Comparison of ENCODE assay signal across 20 cellular contexts in the genomic region with DNA sequence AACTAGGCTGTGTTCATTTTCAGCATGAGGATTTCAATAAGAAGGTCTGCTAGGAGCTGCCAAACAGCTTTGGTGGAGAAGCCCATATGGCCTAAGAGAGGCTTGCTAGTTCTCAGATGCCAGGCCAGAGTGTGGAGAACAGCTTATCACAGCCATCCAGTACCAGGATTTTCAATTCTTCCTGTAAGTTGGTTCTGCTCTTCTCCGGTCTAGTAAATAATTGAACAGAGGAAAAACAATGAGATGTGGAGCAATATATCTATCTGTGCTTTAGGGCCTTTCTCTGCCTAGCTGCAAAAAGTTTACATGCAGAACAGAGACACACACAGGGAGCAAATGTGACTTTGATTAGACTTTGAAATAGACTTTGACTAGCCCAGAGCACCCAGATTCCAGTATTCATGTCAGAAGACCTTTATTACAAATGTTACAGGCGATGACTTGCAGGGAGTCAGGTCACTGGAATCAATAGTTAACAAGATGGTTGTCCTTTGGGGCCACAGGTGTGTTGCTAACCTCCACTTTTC. TPM values are rescaled to one million over a fixed set of nuclear protein-coding genes. Genes with fewer than 3 reads are reported as not detected.
DNase-seq lines count a peak whose midpoint lies in the region; ATAC-seq and TF ChIP-seq lines count a peak whose summit lies in the region.
"Had no signal": no experiment of that assay in that cellular context is flagged by ENCODE, and none has a peak within 500 bp of the region (broad histone marks: within the 10 kb centered on the region; RNA-seq: fewer than 3 reads in every experiment).

No MANE protein-coding gene starts in this region.

- intact Hi-C loops in heart right ventricle (cut with DNase I) = loop anchor here in 2 of 10 donors (5.0 to 10.0 kb wide), 2 partner anchors 46 to 59 kb away; no protein-coding TSS in a partner anchor
- intact Hi-C loops in right lobe of liver (cut with DNase I) = no loop called here
- intact Hi-C loops in A673 (cut with micrococcal nuclease; ENCODE audit: unreplicated experiment) = no loop called here

- H3K27me3 ChIP-seq in WERI-Rb-1 (ENCODE audit: insufficient read depth, low read depth, severe bottlenecking) (no peaks in the 10 kb centered on the region), heart right ventricle (no peaks in the 10 kb centered on the region), right lobe of liver (no peaks in the 10 kb centered on the region), subcutaneous abdominal adipose tissue (ENCODE audit: control insufficient read depth in 5 of 5, insufficient read depth in 4 of 5, low read length in 5 of 5) (no peaks in the 10 kb centered on the region), A673 (replicated peaks; ENCODE audit: insufficient read depth, low read depth, low read length, poor library complexity) (no peaks in the 10 kb centered on the region)
- H3K27me3 ChIP-seq: neutrophil had no signal

- peak; percentile 69 for TF ChIP-seq POLR2A in right lobe of liver (IDR thresholded peaks at IDR 0.05)

- DNase-seq in WERI-Rb-1 (peak; percentile 69), heart right ventricle (no peak), right lobe of liver (peak in 1 of 3 donors; percentile 58), A673 (ENCODE audit: low spot score) (no peak), AML-193 (lab: John Stamatoyannopoulos, UW) (no peak), retina (no peak)
- DNase-seq: activated CD4-positive, alpha-beta T cell treated with anti-CD3 and anti-CD28 coated beads, Interleukin-2, amount 10 ng/mL, durations not matched to agents 24 days and 14 days; activated naive CD4-positive, alpha-beta T cell; activated T-cell treated with anti-CD3 and anti-CD28 coated beads, Interleukin-2, amount 50 U/mL, for 48 hours; EL; glutamatergic neuron; kidney glomerular epithelial cell; NCI-H1436; PC-9; SHP77 treated with DMSO at 0.1 percent for 48 hours; stimulated activated CD4-positive, alpha-beta T cell treated with anti-CD3 and anti-CD28 coated beads, Interleukin-1b, Interleukin-23, amount 100 ng/mL, for 48 hours; trophoblast cell had no signal

- CTCF ChIA-PET in A673 (lab: Charles Lee) = no interaction called here

- BruUV-seq in A673 (replicated peaks; lab: Mats Ljungman, UMichigan) = no TSS peak

- POLR2A ChIA-PET in A673 (lab: Charles Lee; ENCODE audit: low non-redundant PET) = no interaction called here

- H3K36me3 ChIP-seq in WERI-Rb-1 = peaks cover 13% of the 10 kb centered on the region
- H3K36me3 ChIP-seq in heart right ventricle = peaks cover 0 to 52% (median 0%) of the 10 kb centered on the region in 9 donors
- H3K36me3 ChIP-seq in right lobe of liver = no peaks in the 10 kb centered on the region
- H3K36me3 ChIP-seq in subcutaneous abdominal adipose tissue (ENCODE audit: control insufficient read depth in 5 of 5, insufficient read depth in 5 of 5, low read length in 5 of 5) = peaks cover 13 to 27% (median 20%) of the 10 kb centered on the region in 5 donors
- H3K36me3 ChIP-seq in A673 (ENCODE audit: insufficient read depth, low read length, poor library complexity, severe bottlenecking) = peaks cover 12% of the 10 kb centered on the region
- H3K36me3 ChIP-seq: neutrophil had no signal

- H3K4me3 ChIP-seq in WERI-Rb-1 (ENCODE audit: low read depth, low read length) (no peak overlapping the region), heart right ventricle (no peak overlapping the region), right lobe of liver (no peak overlapping the region), subcutaneous abdominal adipose tissue (ENCODE audit: low read depth in 1 of 5, low read length in 5 of 5) (no peak overlapping the region), A673 (ENCODE audit: low read depth, low read length, poor library complexity, severe bottlenecking) (no peak overlapping the region)
- H3K4me3 ChIP-seq: PC-9, smooth muscle cell had no signal

- H3K9me3 ChIP-seq in WERI-Rb-1 (ENCODE audit: severe bottlenecking) (no peaks in the 10 kb centered on the region), heart right ventricle (no peaks in the 10 kb centered on the region), right lobe of liver (no peaks in the 10 kb centered on the region), subcutaneous abdominal adipose tissue (ENCODE audit: control insufficient read depth in 5 of 5, low read length in 5 of 5) (no peaks in the 10 kb centered on the region), A673 (ENCODE audit: low read depth, low read length, poor library complexity, severe bottlenecking) (no peaks in the 10 kb centered on the region)
- H3K9me3 ChIP-seq: neutrophil had no signal

- TF ChIP-seq CTCF in WERI-Rb-1 (IDR thresholded peaks at IDR 0.05; ENCODE audit: low read depth, low read length) = no peak
- TF ChIP-seq CTCF in heart right ventricle (IDR thresholded peaks at IDR 0.05) = no peak
- no peak for TF ChIP-seq CTCF in right lobe of liver (IDR thresholded peaks at IDR 0.05)
- TF ChIP-seq CTCF in A673 (conservative IDR thresholded peaks at IDR 0.05; ENCODE audit: low read depth, low read length) = no peak

- 76 to 86% methylated on average over 2 of the region's 2 CpGs for WGBS in heart right ventricle, 2 donors
- 25% methylated on average over 2 of the region's 2 CpGs for WGBS in right lobe of liver (ENCODE audit: insufficient coverage, low coverage, low lambda C conversion rate, missing lambda C conversion rate)

- H3K27ac ChIP-seq in WERI-Rb-1 (peak overlapping the region; percentile 52), heart right ventricle (peak overlapping the region; percentile 38 to 94 (median 81)), right lobe of liver (peak overlapping the region; percentile 70 to 95 (median 91)), subcutaneous abdominal adipose tissue (ENCODE audit: low read depth, low read length) (peak overlapping the region; percentile 21), A673 (ENCODE audit: low read depth, low read length, poor library complexity, severe bottlenecking) (no peak overlapping the region)
- H3K27ac ChIP-seq: neutrophil, PC-9 had no signal

- H3K4me1 ChIP-seq in heart right ventricle = peaks cover 0 to 58% (median 12%) of the 10 kb centered on the region in 9 donors
- H3K4me1 ChIP-seq in right lobe of liver = peaks cover 0 to 72% (median 29%) of the 10 kb centered on the region in 4 donors
- H3K4me1 ChIP-seq in subcutaneous abdominal adipose tissue (ENCODE audit: control insufficient read depth in 5 of 5, insufficient read depth in 5 of 5, low read length in 5 of 5) = peaks cover 0 to 10% (median 6%) of the 10 kb centered on the region in 5 donors
- H3K4me1 ChIP-seq in A673 (ENCODE audit: insufficient read depth, low read length, poor library complexity, severe bottlenecking) = peaks cover 9% of the 10 kb centered on the region

- peak in 7 of 8 donors; percentile 25 to 67 (median 34) for ATAC-seq in heart right ventricle
- ATAC-seq in right lobe of liver = peak; percentile 65 to 79 (median 68)

- H3K9ac ChIP-seq in subcutaneous abdominal adipose tissue (ENCODE audit: low read length in 5 of 5) = peak overlapping the region in 3 of 5 donors; percentile 12 to 41 (median 28)

RNA-seq across cellular contexts. Expression of gene PPP2R1B, which starts 19.8 kb away (rescaled TPM):
- total RNA-seq in heart right ventricle (10 to 100 TPM in 7 of 10 donors, 1 to 10 TPM in 3; 8.4 to 16.8 (median 11.4) TPM), right lobe of liver (100 to 1,000 TPM in 1 of 6 experiments, 10 to 100 TPM in 5; 44.5 to 150 (median 59.6) TPM), A673 (2021) (72.2 and 80.0 TPM in 2 replicates)
- polyA plus RNA-seq in heart right ventricle = 1 to 10 TPM; 5.8 to 5.9 TPM
